Comparison of ENCODE assay signal across 16 cellular contexts in the genomic region with DNA sequence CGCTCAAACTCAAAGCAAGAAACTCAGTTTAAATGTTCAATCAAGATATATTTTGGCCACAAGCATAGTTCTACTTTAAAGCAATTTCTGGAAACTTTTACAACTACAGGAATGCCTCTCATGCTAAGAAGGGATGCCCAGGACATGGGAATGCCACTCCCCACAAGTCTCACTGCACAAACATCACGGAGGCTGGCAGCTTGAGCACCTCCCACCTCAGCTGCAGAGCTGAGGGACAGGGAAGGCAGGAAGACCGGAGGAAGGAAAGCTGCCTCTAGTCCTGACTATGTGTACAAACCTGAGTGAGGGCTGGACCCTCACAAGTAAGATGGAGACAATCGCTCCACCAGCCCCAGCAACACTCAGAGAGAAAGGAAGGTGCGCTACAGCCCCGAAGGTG. TPM values are rescaled to one million over a fixed set of nuclear protein-coding genes. Genes with fewer than 3 reads are reported as not detected.
DNase-seq lines count a peak whose midpoint lies in the region; ATAC-seq and TF ChIP-seq lines count a peak whose summit lies in the region.
"Had no signal": no experiment of that assay in that cellular context is flagged by ENCODE, and none has a peak within 500 bp of the region (broad histone marks: within the 10 kb centered on the region; RNA-seq: fewer than 3 reads in every experiment).

No MANE protein-coding gene starts in this region.

- peaks cover 0 to 66% (median 22%) of the 10 kb centered on the region in 3 donors for H3K36me3 Mint-ChIP-seq in CD8-positive, alpha-beta memory T cell
- peaks cover 46% of the 10 kb centered on the region for H3K36me3 Mint-ChIP-seq in effector memory CD8-positive, alpha-beta T cell (ENCODE audit: insufficient read depth)
- peaks cover 51% of the 10 kb centered on the region for H3K36me3 Mint-ChIP-seq in nephron (ENCODE audit: low read depth)

- H3K27ac Mint-ChIP-seq in CD8-positive, alpha-beta memory T cell = peak overlapping the region in 5 of 8 donors; percentile 23 to 69 (median 54)
- peak overlapping the region; percentile 32 to 42 for H3K27ac Mint-ChIP-seq in effector memory CD8-positive, alpha-beta T cell
- no peak overlapping the region for H3K27ac Mint-ChIP-seq in nephron
- H3K27ac Mint-ChIP-seq: CD8-positive, alpha-beta T cell had no signal

- H3K4me3 Mint-ChIP-seq in CD8-positive, alpha-beta memory T cell = peak overlapping the region in 2 of 7 donors; percentile 13 to 45
- H3K4me3 Mint-ChIP-seq in effector memory CD8-positive, alpha-beta T cell = no peak overlapping the region
- peak overlapping the region in 2 of 3 experiments; percentile 36 to 47 for H3K4me3 Mint-ChIP-seq in nephron

- TF ChIP-seq POLR2A in spleen (IDR thresholded peaks at IDR 0.05) = no peak

- H2BK120ac ChIP-seq in mesendoderm (ENCODE audit: low read depth, low read length) = no peak overlapping the region

- H3K18ac ChIP-seq in mesendoderm (ENCODE audit: low read length) = no peak overlapping the region

- H3K27ac ChIP-seq in CD8-positive, alpha-beta memory T cell (ENCODE audit: low read depth, low read length) = no peak overlapping the region
- H3K27ac ChIP-seq in mesendoderm (ENCODE audit: low read depth, low read length) = no peak overlapping the region
- no peak overlapping the region for H3K27ac ChIP-seq in spleen

- H2AK5ac ChIP-seq in mesendoderm (ENCODE audit: low read length) = no peak overlapping the region

- H2BK15ac ChIP-seq in mesendoderm (replicated peaks; ENCODE audit: low read depth) = no peak overlapping the region

- H3K56ac ChIP-seq in mesendoderm (ENCODE audit: low read length) = no peak overlapping the region

- no peaks in the 10 kb centered on the region for H3K9me2 ChIP-seq in Loucy (replicated peaks; ENCODE audit: low read depth, low read length)

- H3F3A ChIP-seq in Loucy (ENCODE audit: low read depth) = no peaks in the 10 kb centered on the region

- no peak overlapping the region for H3K4me3 ChIP-seq in CD8-positive, alpha-beta memory T cell (ENCODE audit: low read length)
- H3K4me3 ChIP-seq in Loucy (ENCODE audit: low read length, poor library complexity, severe bottlenecking) (no peak overlapping the region), mesendoderm (ENCODE audit: low read length) (no peak overlapping the region), spleen (no peak overlapping the region)

- no peak for ATAC-seq in effector memory CD8-positive, alpha-beta T cell (replicated peaks)
- no peak for ATAC-seq in GM19455 (IDR thresholded peaks at IDR 0.05; ENCODE audit: unreplicated experiment)
- ATAC-seq: CD8-positive, alpha-beta T cell; PC-3 had no signal

- H3K79me2 ChIP-seq in Loucy (ENCODE audit: insufficient read depth, low read length) = peaks cover 67% of the 10 kb centered on the region
- peaks cover 74% of the 10 kb centered on the region for H3K79me2 ChIP-seq in mesendoderm (ENCODE audit: control insufficient read depth, insufficient read depth, low read length)

- no peak overlapping the region for H3K4ac ChIP-seq in mesendoderm (ENCODE audit: low read depth, low read length)

- no peak overlapping the region for H2AFZ ChIP-seq in Loucy (ENCODE audit: low read length)

- H3K36me3 ChIP-seq in CD8-positive, alpha-beta memory T cell (ENCODE audit: insufficient read depth, low read length) = peaks cover 12% of the 10 kb centered on the region
- H3K36me3 ChIP-seq in Loucy (ENCODE audit: insufficient read depth, low read length) (no peaks in the 10 kb centered on the region; the same call in 1 of the 2 replicates), mesendoderm (ENCODE audit: control insufficient read depth, insufficient read depth, low read length) (peaks cover 14% of the 10 kb centered on the region), spleen (peaks cover 0 to 68% (median 30%) of the 10 kb centered on the region in 6 donors)

- H3K27me3 Mint-ChIP-seq in CD8-positive, alpha-beta memory T cell = no peaks in the 10 kb centered on the region
- H3K27me3 Mint-ChIP-seq in effector memory CD8-positive, alpha-beta T cell = no peaks in the 10 kb centered on the region
- peaks cover 3% of the 10 kb centered on the region for H3K27me3 Mint-ChIP-seq in nephron (ENCODE audit: low read depth)

- no peak for DNase-seq in CD8-positive, alpha-beta memory T cell
- no peak for DNase-seq in effector memory CD8-positive, alpha-beta T cell
- DNase-seq in mesendoderm (no peak), spleen (no peak), DMS79 (lab: John Stamatoyannopoulos, UW) (no peak)
- DNase-seq: CD8-positive, alpha-beta T cell; DMS 273 treated with DMSO at 0.1 percent for 48 hours; GOT3; KG1; NCI-H1092 treated with DMSO at 0.1 percent for 48 hours; NCI-H1694 treated with DMSO at 0.1 percent for 48 hours; NCI-H748 treated with DMSO at 0.1 percent for 48 hours; PC-3 had no signal

- H3K9me3 Mint-ChIP-seq in CD8-positive, alpha-beta memory T cell = no peaks in the 10 kb centered on the region
- H3K9me3 Mint-ChIP-seq in effector memory CD8-positive, alpha-beta T cell = no peaks in the 10 kb centered on the region
- H3K9me3 Mint-ChIP-seq in nephron = no peaks in the 10 kb centered on the region
- H3K9me3 Mint-ChIP-seq: CD8-positive, alpha-beta T cell had no signal

- H4K8ac ChIP-seq in mesendoderm (ENCODE audit: low read depth, low read length) = no peak overlapping the region

- no peaks in the 10 kb centered on the region for H3K27me3 ChIP-seq in CD8-positive, alpha-beta memory T cell (ENCODE audit: insufficient read depth, low read length, poor library complexity, severe bottlenecking)
- H3K27me3 ChIP-seq in Loucy (ENCODE audit: insufficient read depth, low read length, poor library complexity, severe bottlenecking) (no peaks in the 10 kb centered on the region), mesendoderm (ENCODE audit: insufficient read depth, low read length, poor library complexity) (no peaks in the 10 kb centered on the region), spleen (replicated peaks in 1 of 7) (no peaks in the 10 kb centered on the region)

- H3K4me2 ChIP-seq in Loucy (ENCODE audit: low read depth, low read length, poor library complexity, severe bottlenecking) (peak overlapping the region; percentile 48), mesendoderm (ENCODE audit: low read length) (no peak overlapping the region)

- CTCF ChIA-PET in CD8-positive, alpha-beta memory T cell (lab: Charles Lee) = no interaction called here

- TF ChIP-seq CTCF in Loucy (conservative IDR thresholded peaks at IDR 0.05; ENCODE audit: low read length) (no peak), nephron (IDR thresholded peaks at IDR 0.05; ENCODE audit: unreplicated experiment in 3 of 3) (no peak), spleen (IDR thresholded peaks at IDR 0.05 in 8 of 11, conservative IDR thresholded peaks at IDR 0.05 in 3 of 11) (no peak)

- no peak overlapping the region for H3K9ac ChIP-seq in Loucy (ENCODE audit: low read depth, low read length, poor library complexity, severe bottlenecking)
- H3K9ac ChIP-seq in mesendoderm (ENCODE audit: low read length) = no peak overlapping the region

- H3K9me3 ChIP-seq in CD8-positive, alpha-beta memory T cell (ENCODE audit: low read length) = no peaks in the 10 kb centered on the region
- H3K9me3 ChIP-seq in Loucy (ENCODE audit: insufficient read depth, low read depth, low read length) (no peaks in the 10 kb centered on the region), spleen (no peaks in the 10 kb centered on the region)

- peaks cover 65% of the 10 kb centered on the region for H3K4me1 ChIP-seq in CD8-positive, alpha-beta memory T cell (ENCODE audit: insufficient read depth, low read length)
- peaks cover 37% of the 10 kb centered on the region for H3K4me1 ChIP-seq in Loucy (ENCODE audit: insufficient read depth, low read length, poor library complexity, severe bottlenecking)
- no peaks in the 10 kb centered on the region for H3K4me1 ChIP-seq in mesendoderm (ENCODE audit: control insufficient read depth, low read depth, low read length)
- H3K4me1 ChIP-seq in spleen = peaks cover 15 to 96% (median 62%) of the 10 kb centered on the region in 6 donors

- intact Hi-C loops in spleen (cut with DNase I; ENCODE audit: low total_unique reads) = no loop called here

- H2BK5ac ChIP-seq in mesendoderm (ENCODE audit: low read length) = no peak overlapping the region

- peaks cover 37% of the 10 kb centered on the region for H3K79me1 ChIP-seq in mesendoderm (ENCODE audit: low read length)

- no peak overlapping the region for H4K5ac ChIP-seq in mesendoderm (ENCODE audit: low read length)

- POLR2A ChIA-PET in CD8-positive, alpha-beta memory T cell (lab: Charles Lee) = no interaction called here

- no peak overlapping the region for H3K23ac ChIP-seq in mesendoderm (ENCODE audit: low read length)

- H4K20me1 ChIP-seq in Loucy (ENCODE audit: insufficient read depth, low read length, poor library complexity, severe bottlenecking) = peaks cover 4% of the 10 kb centered on the region

- H3K4me1 Mint-ChIP-seq in CD8-positive, alpha-beta memory T cell = peaks cover 65 to 83% (median 79%) of the 10 kb centered on the region in 3 donors
- H3K4me1 Mint-ChIP-seq in effector memory CD8-positive, alpha-beta T cell (ENCODE audit: low read depth in 2 of 2) = peaks cover 61 to 64% of the 10 kb centered on the region in 2 donors
- H3K4me1 Mint-ChIP-seq in nephron = peaks cover 12% of the 10 kb centered on the region

- WGBS in mesendoderm (ENCODE audit: extremely low coverage, insufficient coverage, low lambda C conversion rate) = no CpG with 5 or more reads among the region's 6 CpGs
- WGBS in spleen, 5 donors = 93 to 99% (median 96%) methylated on average over 6 of the region's 6 CpGs

RNA-seq across cellular contexts. Expression of a gene that starts 5.3 kb away (rescaled TPM):
- total RNA-seq in CD8-positive, alpha-beta memory T cell = 10 to 100 TPM; 24.7 to 26.3 TPM
- 6.9 TPM for polyA plus RNA-seq in CD8-positive, alpha-beta memory T cell
- polyA plus RNA-seq in mesendoderm (2013, experiment 1 of 2) = 25.3 TPM
- polyA plus RNA-seq in mesendoderm (2013, experiment 2 of 2) = 25.6 TPM
- 10 to 100 TPM; 22.6 to 27.3 (median 24.8) TPM for total RNA-seq in spleen
- 10 to 100 TPM; 12.9 to 22.7 (median 13.6) TPM for polyA plus RNA-seq in spleen

RNA-seq across cellular contexts. Expression of a gene that starts 23.1 kb away (rescaled TPM):
- 10 to 100 TPM; 90.2 to 98.0 TPM for total RNA-seq in CD8-positive, alpha-beta memory T cell
- 67.8 TPM for polyA plus RNA-seq in CD8-positive, alpha-beta memory T cell
- polyA plus RNA-seq in mesendoderm (2013, experiment 1 of 2) = 85.5 TPM
- polyA plus RNA-seq in mesendoderm (2013, experiment 2 of 2) = 86.9 TPM
- 10 to 100 TPM; 38.0 to 64.1 (median 48.0) TPM for total RNA-seq in spleen
- polyA plus RNA-seq in spleen = 100 to 1,000 TPM in 1 of 3 donors, 10 to 100 TPM in 2; 85.0 to 108 (median 85.7) TPM

RNA-seq across cellular contexts. Expression of a gene that starts 34.6 kb away (rescaled TPM):
- 10 to 100 TPM; 36.1 to 36.2 TPM for total RNA-seq in CD8-positive, alpha-beta memory T cell
- polyA plus RNA-seq in CD8-positive, alpha-beta memory T cell = 23.1 TPM
- 41.6 TPM for polyA plus RNA-seq in mesendoderm (2013, experiment 1 of 2)
- polyA plus RNA-seq in mesendoderm (2013, experiment 2 of 2) = 46.4 TPM
- total RNA-seq in spleen = 10 to 100 TPM; 35.7 to 63.2 (median 51.0) TPM
- polyA plus RNA-seq in spleen = 10 to 100 TPM; 19.5 to 40.6 (median 32.2) TPM

RNA-seq across cellular contexts. Expression of a gene that starts 49.8 kb away (rescaled TPM):
- 10 to 100 TPM; 14.1 to 15.4 TPM for total RNA-seq in CD8-positive, alpha-beta memory T cell
- 49.9 TPM for polyA plus RNA-seq in CD8-positive, alpha-beta memory T cell
- polyA plus RNA-seq in mesendoderm (2013, experiment 1 of 2) = 248 TPM
- 246 TPM for polyA plus RNA-seq in mesendoderm (2013, experiment 2 of 2)
- total RNA-seq in spleen = 10 to 100 TPM; 27.3 to 71.4 (median 50.0) TPM
- polyA plus RNA-seq in spleen = 10 to 100 TPM; 43.4 to 75.8 (median 67.7) TPM

RNA-seq across cellular contexts. Expression of a gene that starts 54.5 kb away (rescaled TPM):
- 1 to 10 TPM; 6.8 to 7.9 TPM for total RNA-seq in CD8-positive, alpha-beta memory T cell
- 3.9 TPM for polyA plus RNA-seq in CD8-positive, alpha-beta memory T cell
- polyA plus RNA-seq in mesendoderm (2013, experiment 1 of 2) = 10.0 TPM
- 9.9 TPM for polyA plus RNA-seq in mesendoderm (2013, experiment 2 of 2)
- total RNA-seq in spleen = 10 to 100 TPM in 5 of 7 donors, 1 to 10 TPM in 2; 8.9 to 14.8 (median 11.7) TPM
- polyA plus RNA-seq in spleen = 10 to 100 TPM in 2 of 3 donors, 1 to 10 TPM in 1; 9.1 to 19.5 (median 14.1) TPM

Comparison
In these comparisons a context has a peak if more than half of its experiments do, and no peak if none do; other contexts are left out.
1. H3K27ac Mint-ChIP-seq: peak in CD8-positive, alpha-beta memory T cell (5 of 8) and effector memory CD8-positive, alpha-beta T cell (2 of 2); none in nephron (0 of 3).
2. H3K4me3 Mint-ChIP-seq: peak in nephron (2 of 3); none in effector memory CD8-positive, alpha-beta T cell (0 of 2).